In the genomic region with DNA sequence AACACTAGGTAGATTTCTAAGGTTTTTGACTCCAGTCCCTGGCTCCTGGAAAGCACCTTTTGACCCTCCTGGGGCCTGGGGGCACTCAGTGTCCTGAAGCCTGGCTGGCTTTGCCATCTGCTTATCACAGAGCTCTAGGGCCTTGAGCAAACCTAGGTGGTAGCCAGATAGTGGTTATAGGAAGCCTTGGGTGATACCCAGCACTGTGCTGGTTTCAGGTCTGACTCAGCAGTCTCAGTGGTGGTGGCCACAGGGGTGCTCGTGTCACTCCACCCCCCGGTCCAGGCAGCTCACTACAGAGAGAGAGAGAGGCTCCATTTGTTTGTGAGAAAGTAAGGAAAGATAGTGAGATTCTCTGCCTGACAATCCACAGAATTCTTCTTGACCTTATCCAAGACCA, we compare ENCODE assay signal across 6 cellular contexts.
"Had no signal": no experiment of that assay in that cellular context is flagged by ENCODE, and none has a peak within 500 bp of the region (broad histone marks: within the 10 kb centered on the region; RNA-seq: fewer than 3 reads in every experiment).

No MANE protein-coding gene starts in this region.

- H3K27ac ChIP-seq: GM23248 had no signal

- H2AFZ ChIP-seq: GM23248 had no signal

- H3K9ac ChIP-seq: GM23248 had no signal

- ATAC-seq: K562 had no signal

- H3K4me3 ChIP-seq: GM23248, K562 had no signal

- DNase-seq: GM23248, GOT3, H7, HCEC 1CT, IMR-90 had no signal
